ENCODE assay signal across 31 cellular contexts in genomic region chr4:33996075-33996718, GRCh38.
DNase-seq lines count a peak whose midpoint lies in the region; ATAC-seq, FAIRE-seq and TF ChIP-seq lines count a peak whose summit lies in the region.
"Had no signal": no experiment of that assay in that cellular context is flagged by ENCODE, and none has a peak within 500 bp of the region (broad histone marks: within the 10 kb centered on the region; RNA-seq: fewer than 3 reads in every experiment).

No MANE protein-coding gene starts in this region.

- CTCF ChIA-PET in SK-N-SH (lab: Yijun Ruan, JAX) (no interaction called here), OCI-LY7 (lab: Charles Lee; ENCODE audit: unreplicated experiment) (no interaction called here), RWPE1 (lab: Yijun Ruan, JAX) (no interaction called here)

- TF ChIP-seq EP300 in SK-N-SH (IDR thresholded peaks at IDR 0.05; ENCODE audit: borderline replicate concordance in 1 of 2, low read depth in 1 of 2, low read length in 1 of 2), result no peak

- no peaks in the 10 kb centered on the region for H3K79me2 ChIP-seq in SK-N-SH (ENCODE audit: insufficient read depth)
- H3K79me2 ChIP-seq in OCI-LY7 (ENCODE audit: insufficient read depth, low read depth, low read length), result no peaks in the 10 kb centered on the region

- H3K36me3 ChIP-seq in SK-N-SH (replicated peaks in 1 of 2; ENCODE audit: control insufficient read depth in 1 of 2, insufficient read depth in 2 of 2, low read length in 1 of 2) (no peaks in the 10 kb centered on the region), OCI-LY7 (ENCODE audit: insufficient read depth, low read length) (no peaks in the 10 kb centered on the region)
- H3K36me3 ChIP-seq: esophagus muscularis mucosa, heart right ventricle, lower lobe of right lung had no signal

- H3K9me3 ChIP-seq in SK-N-SH (no peaks in the 10 kb centered on the region), OCI-LY7 (ENCODE audit: low read length) (no peaks in the 10 kb centered on the region)
- H3K9me3 ChIP-seq: body of pancreas, esophagus muscularis mucosa, lower lobe of right lung had no signal

- TF ChIP-seq RAD21 in SK-N-SH (IDR thresholded peaks at IDR 0.05; ENCODE audit: low read length), result no peak

- no peaks in the 10 kb centered on the region for H3K27me3 ChIP-seq in SK-N-SH (ENCODE audit: insufficient read depth)
- H3K27me3 ChIP-seq: body of pancreas, esophagus muscularis mucosa, heart right ventricle had no signal

- no peaks in the 10 kb centered on the region for H3F3A ChIP-seq in SK-N-SH (replicated peaks; ENCODE audit: insufficient read depth)

- 52% methylated on average over 4 of the region's 4 CpGs for WGBS in SK-N-SH (ENCODE audit: low lambda C conversion rate)

- H4K20me1 ChIP-seq in SK-N-SH (ENCODE audit: insufficient read depth) (no peaks in the 10 kb centered on the region), OCI-LY7 (ENCODE audit: insufficient read depth, low read length) (no peaks in the 10 kb centered on the region)

- in situ Hi-C loops in astrocyte of the cerebellum (cut with HindIII; ENCODE audit: low sequenced_read_pairs), result no loop called here

- intact Hi-C loops in OCI-LY7 (cut with micrococcal nuclease; ENCODE audit: unreplicated experiment), result no loop called here

- H3K4me2 ChIP-seq in SK-N-SH (no peak overlapping the region), OCI-LY7 (ENCODE audit: low read length) (no peak overlapping the region)

- no TSS peak for BruUV-seq in OCI-LY7 (replicated peaks; lab: Mats Ljungman, UMichigan)

- ATAC-seq in SK-N-SH treated with all-trans-retinoic acid at 6 μM for 48 hours (no peak), GM19328 (IDR thresholded peaks at IDR 0.05; ENCODE audit: unreplicated experiment) (no peak)
- ATAC-seq: activated naive CD8-positive, alpha-beta T cell treated with anti-CD3 and anti-CD28 coated beads, Interleukin-2, amount 50 U/mL, for 24 hours; activated T-cell treated with anti-CD3 and anti-CD28 coated beads, Interleukin-2, amount 50 U/mL, for 72 hours; body of pancreas; heart right ventricle; HepG2; lower lobe of right lung; natural killer cell; T-helper 17 cell had no signal

- no peak for TF ChIP-seq CTCF in SK-N-SH (IDR thresholded peaks at IDR 0.05)
- TF ChIP-seq CTCF in astrocyte of the cerebellum (IDR thresholded peaks at IDR 0.05; ENCODE audit: low read depth, low read length, missing control alignments), result no peak
- TF ChIP-seq CTCF in OCI-LY7 (conservative IDR thresholded peaks at IDR 0.05; ENCODE audit: low read length), result no peak
- TF ChIP-seq CTCF in RWPE1 (conservative IDR thresholded peaks at IDR 0.05; ENCODE audit: low read depth), result no peak

- no peak overlapping the region for H3K27ac ChIP-seq in SK-N-SH (ENCODE audit: low read depth in 2 of 2, low read length in 1 of 2)
- H3K27ac ChIP-seq in OCI-LY7 (ENCODE audit: low read depth, low read length, poor library complexity, severe bottlenecking), result no peak overlapping the region
- H3K27ac ChIP-seq in RWPE1, result no peak overlapping the region
- H3K27ac ChIP-seq: body of pancreas, esophagus muscularis mucosa, heart right ventricle, lower lobe of right lung, skin epidermis had no signal

- H3K9me2 ChIP-seq in SK-N-SH (no peaks in the 10 kb centered on the region), OCI-LY7 (ENCODE audit: insufficient read depth, low read length) (no peaks in the 10 kb centered on the region)

- POLR2A ChIA-PET in SK-N-SH (lab: Yijun Ruan, JAX) (no interaction called here), OCI-LY7 (lab: Charles Lee) (no interaction called here), RWPE1 (lab: Yijun Ruan, JAX; ENCODE audit: low non-redundant PET) (no interaction called here)

- DNase-seq in SK-N-SH (no peak), astrocyte of the cerebellum (ENCODE audit: low read depth) (peak; percentile 9), islet precursor cell (peak; percentile 68), OCI-LY7 (ENCODE audit: low spot score) (no peak), RWPE1 (ENCODE audit: low spot score) (no peak), RCC 7860 (ENCODE audit: low spot score) (no peak)
- DNase-seq: 8988T; activated CD4-positive, alpha-beta memory T cell treated with anti-CD3 and anti-CD28 coated beads for 36 hours; activated CD4-positive, CD25-positive, alpha-beta regulatory T cell treated with anti-CD3 and anti-CD28 coated beads, Interleukin-2, amount 50 U/mL, for 72 hours; activated naive CD8-positive, alpha-beta T cell treated with anti-CD3 and anti-CD28 coated beads, Interleukin-2, amount 50 U/mL, for 24 hours; activated T-cell treated with anti-CD3 and anti-CD28 coated beads, Interleukin-2, amount 50 U/mL, for 72 hours; body of pancreas; Calu3; DMS79 treated with DMSO at 0.1 percent for 48 hours; endodermal cell; H9; heart right ventricle; kidney glomerular epithelial cell; lower lobe of right lung; natural killer cell; NCI-H1694; NCI-H774; stimulated activated naive CD4-positive, alpha-beta T cell treated with Interleukin-2 at 50 U/mL for 16 hours; T-helper 17 cell had no signal

- no peak for FAIRE-seq in RCC 7860 (lab: Jason Lieb, UNC)
- FAIRE-seq: frontal cortex, HepG2, TTC549 had no signal

- no peak overlapping the region for H3K4me3 ChIP-seq in SK-N-SH (ENCODE audit: low read depth in 2 of 2, low read length in 1 of 2)
- H3K4me3 ChIP-seq in astrocyte of the cerebellum (ENCODE audit: low read depth, low read length), result no peak overlapping the region
- H3K4me3 ChIP-seq in OCI-LY7 (ENCODE audit: low read depth, low read length, poor library complexity, severe bottlenecking), result no peak overlapping the region
- H3K4me3 ChIP-seq: body of pancreas, esophagus muscularis mucosa, heart right ventricle, lower lobe of right lung, skin epidermis had no signal

- H2AFZ ChIP-seq in SK-N-SH (ENCODE audit: low read depth), result no peak overlapping the region
- H2AFZ ChIP-seq in OCI-LY7 (ENCODE audit: low read length), result no peak overlapping the region

- no peak overlapping the region for H3K9ac ChIP-seq in SK-N-SH

- peaks cover 0 to 3% of the 10 kb centered on the region in 2 experiments; a peak in 1 of 4 replicates for H3K4me1 ChIP-seq in SK-N-SH (ENCODE audit: control insufficient read depth in 1 of 2, insufficient read depth in 2 of 2, low read depth in 1 of 2, low read length in 1 of 2)
- H3K4me1 ChIP-seq in OCI-LY7 (ENCODE audit: insufficient read depth, low read length, poor library complexity, severe bottlenecking), result no peaks in the 10 kb centered on the region
- H3K4me1 ChIP-seq: body of pancreas, esophagus muscularis mucosa, heart right ventricle, lower lobe of right lung had no signal

TF ChIP-seq in SK-N-SH treated with all-trans-retinoic acid at 6 μM for 48 hours, 23 proteins besides CTCF, POLR2A, EP300 and RAD21 (continues in another document):
- TF ChIP-seq CSRNP3 (CRISPR knock-in tag; IDR thresholded peaks at IDR 0.05) (no peak), RARB (CRISPR knock-in tag; IDR thresholded peaks at IDR 0.05) (no peak), TOX (CRISPR knock-in tag; IDR thresholded peaks at IDR 0.05; ENCODE audit: borderline replicate concordance) (no peak), ZNF565 (CRISPR knock-in tag; conservative IDR thresholded peaks at IDR 0.05; ENCODE audit: low read depth) (no peak), OSR1 (CRISPR knock-in tag; IDR thresholded peaks at IDR 0.05) (no peak), PPARA (CRISPR knock-in tag; IDR thresholded peaks at IDR 0.05; ENCODE audit: borderline replicate concordance) (no peak), ESRRG (CRISPR knock-in tag; IDR thresholded peaks at IDR 0.05) (peak; percentile 52; the same call in 1 of the 2 replicates)

TF ChIP-seq in SK-N-SH, 30 proteins besides CTCF, POLR2A, EP300 and RAD21:
- TF ChIP-seq USF2 (IDR thresholded peaks at IDR 0.05; ENCODE audit: borderline replicate concordance, low read depth, low read length) (no peak), FOXJ3 (CRISPR knock-in tag; IDR thresholded peaks at IDR 0.05) (no peak), NFIC (IDR thresholded peaks at IDR 0.05; ENCODE audit: borderline replicate concordance) (no peak), MEF2A (IDR thresholded peaks at IDR 0.05; ENCODE audit: borderline replicate concordance, low read depth) (no peak), SIN3A (IDR thresholded peaks at IDR 0.05; ENCODE audit: borderline replicate concordance, low read depth, low read length) (no peak), FOXM1 (IDR thresholded peaks at IDR 0.05; ENCODE audit: low read depth) (no peak), RXRA (IDR thresholded peaks at IDR 0.05; ENCODE audit: borderline replicate concordance, low read depth) (no peak), REST (IDR thresholded peaks at IDR 0.05; ENCODE audit: low read depth, low read length) (no peak)

Comparison
In these comparisons a context has a peak if more than half of its experiments do, and no peak if none do; other contexts are left out.
1. DNase-seq: peak in astrocyte of the cerebellum (single experiment) and islet precursor cell (single experiment); none in SK-N-SH (single experiment), OCI-LY7 (single experiment), RWPE1 (single experiment) and RCC 7860 (single experiment).